11 cellular contexts compared by ENCODE assay signal in genomic region chr7:73423519-73424485, GRCh38. TPM values are rescaled to one million over a fixed set of nuclear protein-coding genes. Genes with fewer than 3 reads are reported as not detected.
DNase-seq lines count a peak whose midpoint lies in the region; ATAC-seq and TF ChIP-seq lines count a peak whose summit lies in the region.
"Had no signal": no experiment of that assay in that cellular context is flagged by ENCODE, and none has a peak within 500 bp of the region (broad histone marks: within the 10 kb centered on the region; RNA-seq: fewer than 3 reads in every experiment).

No MANE protein-coding gene starts in this region.

- TF ChIP-seq POLR2A in gastrocnemius medialis (IDR thresholded peaks at IDR 0.05): no peak

- H3K27ac Mint-ChIP-seq in WTC11: no peak overlapping the region
- no peak overlapping the region for H3K27ac Mint-ChIP-seq in effector memory CD8-positive, alpha-beta T cell

- peak overlapping the region; percentile 37 for H3K4me3 Mint-ChIP-seq in WTC11
- no peak overlapping the region for H3K4me3 Mint-ChIP-seq in effector memory CD8-positive, alpha-beta T cell

- H3K4me1 ChIP-seq in gastrocnemius medialis: peaks cover 2 to 4% of the 10 kb centered on the region in 2 donors

- no peaks in the 10 kb centered on the region for H3K36me3 ChIP-seq in gastrocnemius medialis

- peak; percentile 81 for ATAC-seq in WTC11
- ATAC-seq in gastrocnemius medialis: peak; percentile 28 to 37
- no peak for ATAC-seq in effector memory CD8-positive, alpha-beta T cell (replicated peaks)
- no peak for ATAC-seq in activated CD4-positive, CD25-positive, alpha-beta regulatory T cell treated with anti-CD3 and anti-CD28 coated beads, Interleukin-2, amount 50 U/mL, for 24 hours

- POLR2A ChIA-PET in WTC11 (lab: Charles Lee): interaction anchor here (1.0 kb wide), 2 partner anchors 12 to 83 kb away, joined by 3 read pairs; no protein-coding TSS in a partner anchor

- no peaks in the 10 kb centered on the region for H3K9me3 Mint-ChIP-seq in WTC11
- H3K9me3 Mint-ChIP-seq in effector memory CD8-positive, alpha-beta T cell: no peaks in the 10 kb centered on the region

- H3K4me3 ChIP-seq in GM12865 (ENCODE audit: low read depth, low read length): peak overlapping the region; percentile 4
- peak overlapping the region; percentile 36 to 52 (median 41) for H3K4me3 ChIP-seq in gastrocnemius medialis

- in situ Hi-C loops in gastrocnemius medialis (cut with MboI; ENCODE audit: low sequenced_read_pairs in 4 of 4): no loop called here

- no peaks in the 10 kb centered on the region for H3K27me3 ChIP-seq in gastrocnemius medialis

- peaks cover 3% of the 10 kb centered on the region; the same call in 1 of the 2 replicates for H3K4me1 Mint-ChIP-seq in WTC11
- H3K4me1 Mint-ChIP-seq in effector memory CD8-positive, alpha-beta T cell (ENCODE audit: low read depth in 2 of 2): no peaks in the 10 kb centered on the region

- no peaks in the 10 kb centered on the region for H3K9me3 ChIP-seq in gastrocnemius medialis

- intact Hi-C loops in gastrocnemius medialis (cut with DNase I; ENCODE audit: low total_unique reads): no loop called here

- CTCF ChIA-PET in WTC11 (lab: Charles Lee): interaction anchor here (0.7 to 2.8 kb wide), 9 partner anchors 9 to 105 kb away, joined by 3 to 21 read pairs (median 4); partner anchors contain the start of gene FZD9

- DNase-seq in GM12865 (ENCODE audit: low read depth): peak; percentile 47
- DNase-seq in WTC11 (ENCODE audit: low spot score): peak; percentile 59
- peak; percentile 11 to 12 for DNase-seq in hippocampal formation (lab: John Stamatoyannopoulos, UW)
- DNase-seq in gastrocnemius medialis: no peak
- DNase-seq in effector memory CD8-positive, alpha-beta T cell: no peak
- DNase-seq in AML-193 (lab: John Stamatoyannopoulos, UW): no peak
- no peak for DNase-seq in NCI-H510A treated with DMSO at 0.1 percent for 48 hours (lab: John Stamatoyannopoulos, UW)
- DNase-seq: DMS79, GOT3, NCI-H1048 had no signal

- no peaks in the 10 kb centered on the region for H3K27me3 Mint-ChIP-seq in WTC11 (ENCODE audit: low read depth)
- H3K27me3 Mint-ChIP-seq in effector memory CD8-positive, alpha-beta T cell: peaks cover 6 to 19% of the 10 kb centered on the region in 2 donors

- peak overlapping the region in 1 of 4 donors; percentile 12 for H3K27ac ChIP-seq in gastrocnemius medialis

- TF ChIP-seq CTCF in GM12865 (IDR thresholded peaks at IDR 0.05; ENCODE audit: insufficient read depth, low read depth, low read length, missing control alignments) (no peak), WTC11 (IDR thresholded peaks at IDR 0.05) (no peak), gastrocnemius medialis (IDR thresholded peaks at IDR 0.05 in 4 of 5, conservative IDR thresholded peaks at IDR 0.05 in 1 of 5) (no peak)

- no peaks in the 10 kb centered on the region for H3K36me3 Mint-ChIP-seq in WTC11
- no peaks in the 10 kb centered on the region for H3K36me3 Mint-ChIP-seq in effector memory CD8-positive, alpha-beta T cell (ENCODE audit: insufficient read depth)

TF ChIP-seq in WTC11, 78 proteins besides CTCF, POLR2A, EP300 and RAD21:
- TF ChIP-seq, protein P1, sequence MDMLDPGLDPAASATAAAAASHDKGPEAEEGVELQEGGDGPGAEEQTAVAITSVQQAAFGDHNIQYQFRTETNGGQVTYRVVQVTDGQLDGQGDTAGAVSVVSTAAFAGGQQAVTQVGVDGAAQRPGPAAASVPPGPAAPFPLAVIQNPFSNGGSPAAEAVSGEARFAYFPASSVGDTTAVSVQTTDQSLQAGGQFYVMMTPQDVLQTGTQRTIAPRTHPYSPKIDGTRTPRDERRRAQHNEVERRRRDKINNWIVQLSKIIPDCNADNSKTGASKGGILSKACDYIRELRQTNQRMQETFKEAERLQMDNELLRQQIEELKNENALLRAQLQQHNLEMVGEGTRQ (CRISPR knock-in tag; IDR thresholded peaks at IDR 0.05): peak; percentile 74
- TF ChIP-seq MAX (CRISPR knock-in tag; IDR thresholded peaks at IDR 0.05) (peak; percentile 39; the same call in 1 of the 2 replicates), KAT7 (CRISPR knock-in tag; IDR thresholded peaks at IDR 0.05; ENCODE audit: borderline replicate concordance) (no peak), ESRRA (CRISPR knock-in tag; IDR thresholded peaks at IDR 0.05; ENCODE audit: borderline replicate concordance) (0 out of 2 replicates have a peak, but pooled peaks have one; percentile 54), ZNF263 (CRISPR knock-in tag; IDR thresholded peaks at IDR 0.05; ENCODE audit: low read depth) (no peak), USF1 (CRISPR knock-in tag; IDR thresholded peaks at IDR 0.05) (peak; percentile 61; the same call in 1 of the 2 replicates)

RNA-seq across cellular contexts. Expression of gene FZD9, which starts 9.8 kb away (rescaled TPM):
- 4.0 to 5.2 TPM (median 4.5 TPM) in 3 replicates for total RNA-seq in WTC11 (2021)
- total RNA-seq in gastrocnemius medialis: 10 to 100 TPM in 3 of 4 donors, 1 to 10 TPM in 1; 9.1 to 22.0 (median 11.7) TPM

Comparison
In these comparisons a context has a peak if more than half of its experiments do, and no peak if none do; other contexts are left out.
1. DNase-seq: peak in GM12865 (single experiment), WTC11 (single experiment) and hippocampal formation (2 of 2); none in gastrocnemius medialis (0 of 2), effector memory CD8-positive, alpha-beta T cell (0 of 3), AML-193 (0 of 2) and NCI-H510A treated with DMSO at 0.1 percent for 48 hours (single experiment).
2. ATAC-seq: peak in WTC11 (single experiment) and gastrocnemius medialis (2 of 2); none in effector memory CD8-positive, alpha-beta T cell (single experiment) and activated CD4-positive, CD25-positive, alpha-beta regulatory T cell treated with anti-CD3 and anti-CD28 coated beads, Interleukin-2, amount 50 U/mL, for 24 hours (0 of 2).